In genomic region chr9:82431121-82431520, GRCh38 we compare ENCODE assay signal across 8 cellular contexts.
"Had no signal": no experiment of that assay in that cellular context is flagged by ENCODE, and none has a peak within 500 bp of the region (broad histone marks: within the 10 kb centered on the region; RNA-seq: fewer than 3 reads in every experiment).

No MANE protein-coding gene starts in this region.

- FAIRE-seq: HepG2, HTR-8/SVneo, K562 had no signal

- H3K9ac ChIP-seq: KMS-11 had no signal

- H3K4me3 ChIP-seq: K562 had no signal

- ATAC-seq: HepG2, K562 had no signal

- H3K27ac ChIP-seq: HL-60, KMS-11 had no signal

- DNase-seq: IMR-90, KBM-7, KG1 had no signal
